In the genomic region with DNA sequence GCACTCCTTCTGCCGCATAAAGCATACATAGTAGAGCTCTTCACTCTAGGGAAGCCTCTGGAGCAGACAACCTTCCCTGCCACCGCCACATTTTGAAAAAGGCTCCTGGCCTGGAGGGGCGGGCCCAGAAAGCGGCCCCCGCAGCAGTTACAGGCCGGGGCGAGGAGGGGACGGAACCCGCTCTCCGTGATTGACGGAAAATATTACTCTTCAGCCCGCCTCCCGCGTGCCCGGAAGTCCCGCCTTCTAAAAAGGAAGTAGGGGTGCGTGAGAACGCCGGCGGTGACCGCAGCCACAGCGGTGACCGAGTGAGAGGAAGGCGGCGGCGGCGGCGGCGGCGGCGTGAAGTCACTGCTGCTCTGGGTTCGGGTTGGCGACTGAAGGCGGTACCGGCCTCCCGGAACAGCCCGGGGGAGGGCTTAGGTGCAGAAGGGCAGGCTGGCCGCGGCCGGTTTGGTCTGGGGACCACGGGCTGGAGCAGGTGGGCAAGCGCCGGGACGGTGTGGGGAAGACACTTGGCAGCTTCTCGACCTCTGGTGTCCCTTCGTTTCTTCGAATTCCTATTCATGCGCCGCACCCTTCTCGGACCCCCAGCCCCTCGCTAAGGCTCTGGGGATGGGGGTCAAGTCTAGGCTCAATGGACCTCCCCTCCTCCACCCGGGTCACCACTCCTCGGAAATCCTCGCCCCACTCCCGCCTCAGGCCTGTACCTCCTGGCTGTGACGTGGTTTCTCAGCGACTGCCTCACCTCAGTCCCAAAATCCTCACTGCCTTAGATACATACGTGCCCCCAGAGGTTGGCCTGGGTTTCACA, we compare ENCODE assay signal across 1 cellular context.
TF ChIP-seq lines count a peak whose summit lies in the region.

TSS of gene HCCS (plus strand) at position 295 of the 814 bp plus-strand sequence. CDS start 729 bp downstream, outside the sequence.

TF ChIP-seq in HepG2, 621 proteins besides CTCF, POLR2A, EP300 and RAD21 (continued from another document and continues in another):
- TF ChIP-seq PBX3 (CRISPR knock-in tag; IDR thresholded peaks at IDR 0.05; ENCODE audit: borderline replicate concordance) (no peak), TBX2 (CRISPR knock-in tag; IDR thresholded peaks at IDR 0.05; ENCODE audit: borderline replicate concordance) (no peak), NKX3-1 (CRISPR knock-in tag; IDR thresholded peaks at IDR 0.05) (no peak), ZNF839 (CRISPR knock-in tag; IDR thresholded peaks at IDR 0.05; ENCODE audit: borderline replicate concordance) (no peak), ETV5 (CRISPR knock-in tag; IDR thresholded peaks at IDR 0.05; ENCODE audit: borderline replicate concordance) (no peak), U2AF1 (optimal IDR thresholded peaks at IDR 0.05; ENCODE audit: low read depth, low read length) (no peak), ZNF704 (CRISPR knock-in tag; IDR thresholded peaks at IDR 0.05; ENCODE audit: borderline replicate concordance) (no peak), NR0B2 (CRISPR knock-in tag; IDR thresholded peaks at IDR 0.05) (no peak), ZNF549 (CRISPR knock-in tag; IDR thresholded peaks at IDR 0.05) (no peak), FOXC1 (CRISPR knock-in tag; IDR thresholded peaks at IDR 0.05; ENCODE audit: borderline replicate concordance) (no peak), DNMT3B (CRISPR knock-in tag; conservative IDR thresholded peaks at IDR 0.05) (no peak), NCOR1 (IDR thresholded peaks at IDR 0.05; ENCODE audit: borderline replicate concordance, low read length) (no peak), ZBTB46 (CRISPR knock-in tag; IDR thresholded peaks at IDR 0.05; ENCODE audit: borderline replicate concordance) (no peak), REXO4 (CRISPR knock-in tag; IDR thresholded peaks at IDR 0.05; ENCODE audit: borderline replicate concordance) (no peak), RBM39 (IDR thresholded peaks at IDR 0.05; ENCODE audit: low read depth, low read length, poor library complexity, severe bottlenecking) (no peak), TEF (CRISPR knock-in tag; IDR thresholded peaks at IDR 0.05) (no peak), HDAC1 (CRISPR knock-in tag; IDR thresholded peaks at IDR 0.05) (0 out of 2 replicates have a peak, but pooled peaks have one; percentile 37), RBFOX2 (IDR thresholded peaks at IDR 0.05; ENCODE audit: low read depth, low read length) (peak; percentile 82), CAMTA2 (CRISPR knock-in tag; IDR thresholded peaks at IDR 0.05; ENCODE audit: borderline replicate concordance) (no peak), KLF15 (CRISPR knock-in tag; IDR thresholded peaks at IDR 0.05; ENCODE audit: borderline replicate concordance) (no peak), NFIB (CRISPR knock-in tag; IDR thresholded peaks at IDR 0.05; ENCODE audit: borderline replicate concordance) (no peak), XRCC5 (optimal IDR thresholded peaks at IDR 0.05; ENCODE audit: low read length) (no peak), SIN3A (IDR thresholded peaks at IDR 0.05; ENCODE audit: borderline replicate concordance, low read depth, low read length) (peak; percentile 74; the same call in 1 of the 2 replicates), ZNF768 (CRISPR knock-in tag; IDR thresholded peaks at IDR 0.05) (peak; percentile 18; the same call in 1 of the 2 replicates), ISL2 (CRISPR knock-in tag; IDR thresholded peaks at IDR 0.05) (no peak), ZNF629 (CRISPR knock-in tag; conservative IDR thresholded peaks at IDR 0.05) (no peak), NFKB2 (CRISPR knock-in tag; IDR thresholded peaks at IDR 0.05; ENCODE audit: borderline replicate concordance) (no peak), ZNF337 (CRISPR knock-in tag; IDR thresholded peaks at IDR 0.05; ENCODE audit: borderline replicate concordance, low read depth) (no peak), PAF1 (CRISPR knock-in tag; IDR thresholded peaks at IDR 0.05) (no peak), ZNF275 (CRISPR knock-in tag; IDR thresholded peaks at IDR 0.05; ENCODE audit: borderline replicate concordance) (no peak), ZNF180 (CRISPR knock-in tag; IDR thresholded peaks at IDR 0.05; ENCODE audit: borderline replicate concordance, low read depth) (no peak)
- TF ChIP-seq, protein P1, sequence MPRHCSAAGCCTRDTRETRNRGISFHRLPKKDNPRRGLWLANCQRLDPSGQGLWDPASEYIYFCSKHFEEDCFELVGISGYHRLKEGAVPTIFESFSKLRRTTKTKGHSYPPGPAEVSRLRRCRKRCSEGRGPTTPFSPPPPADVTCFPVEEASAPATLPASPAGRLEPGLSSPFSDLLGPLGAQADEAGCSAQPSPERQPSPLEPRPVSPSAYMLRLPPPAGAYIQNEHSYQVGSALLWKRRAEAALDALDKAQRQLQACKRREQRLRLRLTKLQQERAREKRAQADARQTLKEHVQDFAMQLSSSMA (CRISPR knock-in tag; IDR thresholded peaks at IDR 0.05): no peak
- TF ChIP-seq, protein P2, sequence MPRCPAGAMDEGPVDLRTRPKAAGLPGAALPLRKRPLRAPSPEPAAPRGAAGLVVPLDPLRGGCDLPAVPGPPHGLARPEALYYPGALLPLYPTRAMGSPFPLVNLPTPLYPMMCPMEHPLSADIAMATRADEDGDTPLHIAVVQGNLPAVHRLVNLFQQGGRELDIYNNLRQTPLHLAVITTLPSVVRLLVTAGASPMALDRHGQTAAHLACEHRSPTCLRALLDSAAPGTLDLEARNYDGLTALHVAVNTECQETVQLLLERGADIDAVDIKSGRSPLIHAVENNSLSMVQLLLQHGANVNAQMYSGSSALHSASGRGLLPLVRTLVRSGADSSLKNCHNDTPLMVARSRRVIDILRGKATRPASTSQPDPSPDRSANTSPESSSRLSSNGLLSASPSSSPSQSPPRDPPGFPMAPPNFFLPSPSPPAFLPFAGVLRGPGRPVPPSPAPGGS (CRISPR knock-in tag; IDR thresholded peaks at IDR 0.05): no peak
- TF ChIP-seq, protein P3, sequence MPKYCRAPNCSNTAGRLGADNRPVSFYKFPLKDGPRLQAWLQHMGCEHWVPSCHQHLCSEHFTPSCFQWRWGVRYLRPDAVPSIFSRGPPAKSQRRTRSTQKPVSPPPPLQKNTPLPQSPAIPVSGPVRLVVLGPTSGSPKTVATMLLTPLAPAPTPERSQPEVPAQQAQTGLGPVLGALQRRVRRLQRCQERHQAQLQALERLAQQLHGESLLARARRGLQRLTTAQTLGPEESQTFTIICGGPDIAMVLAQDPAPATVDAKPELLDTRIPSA (CRISPR knock-in tag; IDR thresholded peaks at IDR 0.05; ENCODE audit: borderline replicate concordance): no peak
- TF ChIP-seq, protein P4, sequence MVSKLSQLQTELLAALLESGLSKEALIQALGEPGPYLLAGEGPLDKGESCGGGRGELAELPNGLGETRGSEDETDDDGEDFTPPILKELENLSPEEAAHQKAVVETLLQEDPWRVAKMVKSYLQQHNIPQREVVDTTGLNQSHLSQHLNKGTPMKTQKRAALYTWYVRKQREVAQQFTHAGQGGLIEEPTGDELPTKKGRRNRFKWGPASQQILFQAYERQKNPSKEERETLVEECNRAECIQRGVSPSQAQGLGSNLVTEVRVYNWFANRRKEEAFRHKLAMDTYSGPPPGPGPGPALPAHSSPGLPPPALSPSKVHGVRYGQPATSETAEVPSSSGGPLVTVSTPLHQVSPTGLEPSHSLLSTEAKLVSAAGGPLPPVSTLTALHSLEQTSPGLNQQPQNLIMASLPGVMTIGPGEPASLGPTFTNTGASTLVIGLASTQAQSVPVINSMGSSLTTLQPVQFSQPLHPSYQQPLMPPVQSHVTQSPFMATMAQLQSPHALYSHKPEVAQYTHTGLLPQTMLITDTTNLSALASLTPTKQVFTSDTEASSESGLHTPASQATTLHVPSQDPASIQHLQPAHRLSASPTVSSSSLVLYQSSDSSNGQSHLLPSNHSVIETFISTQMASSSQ (IDR thresholded peaks at IDR 0.05; ENCODE audit: low read depth): no peak
- TF ChIP-seq, protein P4 (CRISPR knock-in tag; IDR thresholded peaks at IDR 0.05; ENCODE audit: borderline replicate concordance): no peak
- TF ChIP-seq, protein P5, sequence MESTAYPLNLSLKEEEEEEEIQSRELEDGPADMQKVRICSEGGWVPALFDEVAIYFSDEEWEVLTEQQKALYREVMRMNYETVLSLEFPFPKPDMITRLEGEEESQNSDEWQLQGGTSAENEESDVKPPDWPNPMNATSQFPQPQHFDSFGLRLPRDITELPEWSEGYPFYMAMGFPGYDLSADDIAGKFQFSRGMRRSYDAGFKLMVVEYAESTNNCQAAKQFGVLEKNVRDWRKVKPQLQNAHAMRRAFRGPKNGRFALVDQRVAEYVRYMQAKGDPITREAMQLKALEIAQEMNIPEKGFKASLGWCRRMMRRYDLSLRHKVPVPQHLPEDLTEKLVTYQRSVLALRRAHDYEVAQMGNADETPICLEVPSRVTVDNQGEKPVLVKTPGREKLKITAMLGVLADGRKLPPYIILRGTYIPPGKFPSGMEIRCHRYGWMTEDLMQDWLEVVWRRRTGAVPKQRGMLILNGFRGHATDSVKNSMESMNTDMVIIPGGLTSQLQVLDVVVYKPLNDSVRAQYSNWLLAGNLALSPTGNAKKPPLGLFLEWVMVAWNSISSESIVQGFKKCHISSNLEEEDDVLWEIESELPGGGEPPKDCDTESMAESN (CRISPR knock-in tag; conservative IDR thresholded peaks at IDR 0.05): no peak
